In the genomic region with DNA sequence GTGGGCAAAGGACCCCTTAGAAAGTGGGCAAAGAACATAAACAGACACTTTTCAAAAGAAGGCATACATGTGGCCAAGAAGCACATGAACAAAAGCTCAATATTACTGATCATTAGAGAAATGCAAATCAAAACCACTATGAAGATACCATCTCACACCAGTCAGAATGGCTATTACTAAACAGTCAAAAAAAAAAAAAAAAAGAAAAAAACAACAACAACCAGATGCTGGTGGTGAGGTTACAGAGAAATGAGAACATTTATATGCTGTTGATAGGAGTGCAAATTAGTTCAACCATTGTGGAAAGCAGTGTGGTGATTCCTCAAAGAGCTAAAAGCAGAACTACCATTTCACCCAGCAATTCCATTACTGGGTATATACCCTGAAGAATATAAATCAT, we compare ENCODE assay signal across 1 cellular context. TPM values are rescaled to one million over a fixed set of nuclear protein-coding genes. Genes with fewer than 3 reads are reported as not detected.
"Had no signal": no experiment of that assay in that cellular context is flagged by ENCODE, and none has a peak within 500 bp of the region (broad histone marks: within the 10 kb centered on the region; RNA-seq: fewer than 3 reads in every experiment).

No MANE protein-coding gene starts in this region.

RNA-seq across cellular contexts. Expression of a gene that starts 50.6 kb away (rescaled TPM):
- total RNA-seq: kidney epithelial cell had no signal
